16 cellular contexts compared by ENCODE assay signal in the genomic region with DNA sequence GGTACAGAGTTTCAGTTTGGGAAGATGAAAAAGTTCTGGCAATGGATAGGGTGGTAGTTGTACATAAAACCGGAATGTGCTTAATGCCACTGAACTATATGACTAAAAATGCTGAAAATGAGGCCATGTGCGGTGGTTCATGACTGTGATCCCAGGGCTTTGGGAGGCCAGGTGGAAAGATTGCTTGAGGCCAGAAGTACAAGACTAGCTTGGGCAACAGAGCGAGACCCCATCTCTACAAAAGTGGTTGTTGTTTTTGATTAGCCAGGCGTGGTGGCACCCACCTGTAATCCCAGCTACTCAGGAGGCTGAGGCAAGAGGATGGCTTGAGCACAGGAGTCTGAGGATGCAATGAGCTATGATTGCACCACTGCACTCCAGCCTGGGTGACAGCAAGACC. TPM values are rescaled to one million over a fixed set of nuclear protein-coding genes. Genes with fewer than 3 reads are reported as not detected.
DNase-seq lines count a peak whose midpoint lies in the region; FAIRE-seq and TF ChIP-seq lines count a peak whose summit lies in the region.
"Had no signal": no experiment of that assay in that cellular context is flagged by ENCODE, and none has a peak within 500 bp of the region (broad histone marks: within the 10 kb centered on the region; RNA-seq: fewer than 3 reads in every experiment).

No MANE protein-coding gene starts in this region.

- WGBS in prostate gland: 96% methylated on average over 4 of the region's 4 CpGs

- no peaks in the 10 kb centered on the region for H3K27me3 ChIP-seq in prostate gland (replicated peaks; ENCODE audit: insufficient read depth)

- no peaks in the 10 kb centered on the region for H3K9me3 ChIP-seq in prostate gland
- H3K9me3 ChIP-seq: Caco-2 had no signal

- TF ChIP-seq POLR2A in prostate gland (IDR thresholded peaks at IDR 0.05): no peak

- peak; percentile 35 for FAIRE-seq in D721Med (lab: Jason Lieb, UNC)
- FAIRE-seq: H1 had no signal

- H3K27ac ChIP-seq in 22Rv1 (0 out of 2 replicates have a peak overlapping the region, but pooled peaks have one; percentile 7), prostate gland (peak overlapping the region; percentile 56 to 79)

- TF ChIP-seq CTCF in 22Rv1 (IDR thresholded peaks at IDR 0.05) (no peak), D721Med (IDR thresholded peaks at IDR 0.05; ENCODE audit: insufficient read depth, missing control alignments) (no peak), epithelial cell of proximal tubule (conservative IDR thresholded peaks at IDR 0.05; ENCODE audit: low read depth, low read length) (no peak), prostate gland (IDR thresholded peaks at IDR 0.05) (no peak)

- H3K4me3 ChIP-seq in epithelial cell of proximal tubule (ENCODE audit: low read depth, low read length) (no peak overlapping the region), prostate gland (no peak overlapping the region)

- no peaks in the 10 kb centered on the region for H3K4me1 ChIP-seq in prostate gland (replicated peaks)
- H3K4me1 ChIP-seq: Caco-2 had no signal

- H3K36me3 ChIP-seq in prostate gland: no peaks in the 10 kb centered on the region

- intact Hi-C loops in prostate gland (cut with DNase I): no loop called here

- no peak for DNase-seq in D721Med (ENCODE audit: insufficient read length, low spot score)
- peak; percentile 9 for DNase-seq in epithelial cell of proximal tubule (ENCODE audit: low read depth)
- no peak for DNase-seq in prostate gland (ENCODE audit: low spot score)
- DNase-seq in Ammon's horn (ENCODE audit: low spot score): no peak
- no peak for DNase-seq in activated CD4-positive, CD25-positive, alpha-beta regulatory T cell treated with anti-CD3 and anti-CD28 coated beads, Interleukin-2, amount 50 U/mL, for 72 hours
- DNase-seq in HCEC 1CT: no peak
- DNase-seq: 8988T; C1 segment of cervical spinal cord; Caco-2; CD4-positive, alpha-beta T cell; DMS79 treated with DMSO at 0.1 percent for 48 hours; GF-D8; H9 had no signal

RNA-seq across cellular contexts. Expression of gene SMAD9, which starts 12.8 kb away (rescaled TPM):
- 0.80 and 4.8 TPM in 2 replicates for total RNA-seq in epithelial cell of proximal tubule
- 10 to 100 TPM; 25.1 to 30.7 TPM for total RNA-seq in prostate gland
- total RNA-seq: B cell; CD4-positive, alpha-beta T cell had no signal
